In the genomic region with DNA sequence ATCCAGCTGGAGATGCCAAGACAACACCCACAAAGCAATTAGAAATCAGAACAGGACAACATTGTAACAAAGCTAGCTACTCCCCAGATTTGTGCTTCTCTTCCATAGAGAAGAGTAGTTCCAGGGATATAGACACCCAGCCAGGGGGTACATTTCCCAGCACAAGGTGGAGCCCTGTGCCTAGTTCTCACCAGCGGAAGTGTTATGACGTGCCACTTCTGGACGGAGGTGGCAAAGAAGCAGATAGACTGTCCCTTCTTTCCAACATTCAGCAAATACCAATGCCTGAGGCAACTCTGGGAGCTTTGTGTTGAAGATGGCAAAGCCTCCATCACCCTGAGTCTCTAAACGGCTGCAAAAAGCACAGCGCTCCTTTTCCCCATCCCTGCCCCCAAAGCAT, we compare ENCODE assay signal across 9 cellular contexts. TPM values are rescaled to one million over a fixed set of nuclear protein-coding genes. Genes with fewer than 3 reads are reported as not detected.
DNase-seq lines count a peak whose midpoint lies in the region; ATAC-seq and TF ChIP-seq lines count a peak whose summit lies in the region.
"Had no signal": no experiment of that assay in that cellular context is flagged by ENCODE, and none has a peak within 500 bp of the region (broad histone marks: within the 10 kb centered on the region; RNA-seq: fewer than 3 reads in every experiment).

No MANE protein-coding gene starts in this region.

- DNase-seq in EH (ENCODE audit: low read depth) (peak; percentile 46), NOMO-1 (lab: John Stamatoyannopoulos, UW; ENCODE audit: unreplicated experiment in 2 of 2) (peak; percentile 64 to 86), epithelial cell of proximal tubule (ENCODE audit: low read depth) (no peak), omental fat pad (ENCODE audit: low spot score) (no peak), NCI-H1048 (lab: John Stamatoyannopoulos, UW) (no peak), cerebellum (ENCODE audit: low spot score) (no peak)
- DNase-seq in activated CD4-positive, alpha-beta T cell treated with anti-CD3 and anti-CD28 coated beads for 4 hours: no peak
- DNase-seq: activated CD4-positive, alpha-beta T cell treated with anti-CD3 and anti-CD28 coated beads for 36 hours had no signal

- ATAC-seq in omental fat pad (ENCODE audit: low FRiP score) (peak; percentile 66), GM21786 (IDR thresholded peaks at IDR 0.05; ENCODE audit: unreplicated experiment) (no peak)
- ATAC-seq: activated CD4-positive, alpha-beta T cell treated with anti-CD3 and anti-CD28 coated beads for 36 hours had no signal

- TF ChIP-seq CTCF in epithelial cell of proximal tubule (conservative IDR thresholded peaks at IDR 0.05; ENCODE audit: low read depth, low read length) (peak; percentile 61), omental fat pad (IDR thresholded peaks at IDR 0.05) (no peak)

- no peak overlapping the region for H3K4me3 ChIP-seq in epithelial cell of proximal tubule (ENCODE audit: low read depth, low read length)

RNA-seq across cellular contexts. Expression of a gene that starts 23.4 kb away (rescaled TPM):
- total RNA-seq in epithelial cell of proximal tubule (1.2 and 3.0 TPM in 2 replicates), omental fat pad (10 to 100 TPM; 20.8 to 29.1 (median 24.4) TPM), cerebellum (14.2 TPM)

Comparison
In these comparisons a context has a peak if more than half of its experiments do, and no peak if none do; other contexts are left out.
1. DNase-seq: peak in EH (single experiment) and NOMO-1 (2 of 2); none in epithelial cell of proximal tubule (single experiment), omental fat pad (single experiment), NCI-H1048 (single experiment), cerebellum (single experiment) and activated CD4-positive, alpha-beta T cell treated with anti-CD3 and anti-CD28 coated beads for 4 hours (0 of 2).